ENCODE assay signal across 8 cellular contexts in genomic region chr19:21767065-21767800, GRCh38. TPM values are rescaled to one million over a fixed set of nuclear protein-coding genes. Genes with fewer than 3 reads are reported as not detected.
A peak's percentile ranks its signal among the peaks of the same experiment; 100 is the strongest.
DNase-seq lines count a peak whose midpoint lies in the region; FAIRE-seq and TF ChIP-seq lines count a peak whose summit lies in the region.

TSS of gene ZNF100 (minus strand) at chr19:21767579. CDS start at chr19:21767429, 150 bp downstream.

- H3K9me2 ChIP-seq in Loucy (replicated peaks; ENCODE audit: low read depth, low read length) = no peaks in the 10 kb centered on the region

- H3F3A ChIP-seq in Loucy (ENCODE audit: low read depth) = no peaks in the 10 kb centered on the region

- H3K9me3 Mint-ChIP-seq in nephron progenitor cell = peaks cover 71% of the 10 kb centered on the region
- no peaks in the 10 kb centered on the region for H3K9me3 Mint-ChIP-seq in stimulated activated naive CD8-positive, alpha-beta T cell treated with anti-CD3 and anti-CD28 coated beads, Interleukin-15, Interleukin-2, amounts not matched to agents 100 ng/mL and 50 ng/mL, for 24 hours

- H2AFZ ChIP-seq in Loucy (ENCODE audit: low read length) = peak within 1 kb of the TSS; percentile 80

- peaks cover 53% of the 10 kb centered on the region for H3K36me3 Mint-ChIP-seq in nephron progenitor cell (ENCODE audit: low read depth)
- peaks cover 41% of the 10 kb centered on the region for H3K36me3 Mint-ChIP-seq in stimulated activated naive CD8-positive, alpha-beta T cell treated with anti-CD3 and anti-CD28 coated beads, Interleukin-15, Interleukin-2, amounts not matched to agents 100 ng/mL and 50 ng/mL, for 24 hours (ENCODE audit: low read depth)

- no peaks in the 10 kb centered on the region for H3K27me3 ChIP-seq in Loucy (ENCODE audit: insufficient read depth, low read length, poor library complexity, severe bottlenecking)

- TF ChIP-seq POLR2A in H54 (IDR thresholded peaks at IDR 0.05; ENCODE audit: low read depth, low read length) = peak; percentile 25; the same call in 1 of the 2 replicates

- no peaks in the 10 kb centered on the region for H3K27me3 Mint-ChIP-seq in nephron progenitor cell (ENCODE audit: low read depth, poor library complexity)
- H3K27me3 Mint-ChIP-seq in stimulated activated naive CD8-positive, alpha-beta T cell treated with anti-CD3 and anti-CD28 coated beads, Interleukin-15, Interleukin-2, amounts not matched to agents 100 ng/mL and 50 ng/mL, for 24 hours = no peaks in the 10 kb centered on the region

- peak within 1 kb of the TSS; percentile 98 for H3K4me3 Mint-ChIP-seq in nephron progenitor cell
- H3K4me3 Mint-ChIP-seq in stimulated activated naive CD8-positive, alpha-beta T cell treated with anti-CD3 and anti-CD28 coated beads, Interleukin-15, Interleukin-2, amounts not matched to agents 100 ng/mL and 50 ng/mL, for 24 hours = peak within 1 kb of the TSS; percentile 99

- DNase-seq in ELF-1 (ENCODE audit: low read depth, low spot score) (peak; percentile 96), H54 (ENCODE audit: insufficient read length, low spot score) (peak; percentile 38), SHP77 (lab: John Stamatoyannopoulos, UW) (peak; percentile 84 to 91), fibroblast of villous mesenchyme (ENCODE audit: low read depth) (peak; percentile 89), nephron progenitor cell (peak; percentile 77)
- peak; percentile 79 for DNase-seq in activated effector memory CD4-positive, alpha-beta T cell treated with Interleukin-2 at 50 U/mL for 16 hours

- H3K36me3 ChIP-seq in Loucy (ENCODE audit: insufficient read depth, low read length) = peaks cover 18% of the 10 kb centered on the region

- peaks cover 28% of the 10 kb centered on the region for H3K4me1 ChIP-seq in Loucy (ENCODE audit: insufficient read depth, low read length, poor library complexity, severe bottlenecking)

- peaks cover 50% of the 10 kb centered on the region for H3K79me2 ChIP-seq in Loucy (ENCODE audit: insufficient read depth, low read length)

- H3K4me3 ChIP-seq in Loucy (ENCODE audit: low read length, poor library complexity, severe bottlenecking) (peak within 1 kb of the TSS; percentile 90), fibroblast of villous mesenchyme (ENCODE audit: low read depth, low read length) (peak within 1 kb of the TSS; percentile 94)

- peaks cover 14% of the 10 kb centered on the region for H4K20me1 ChIP-seq in Loucy (ENCODE audit: insufficient read depth, low read length, poor library complexity, severe bottlenecking)

- H3K4me2 ChIP-seq in Loucy (ENCODE audit: low read depth, low read length, poor library complexity, severe bottlenecking) = peak within 1 kb of the TSS; percentile 79

- no peaks in the 10 kb centered on the region for H3K9me3 ChIP-seq in Loucy (ENCODE audit: insufficient read depth, low read depth, low read length)

- H3K4me1 Mint-ChIP-seq in nephron progenitor cell = peaks cover 9% of the 10 kb centered on the region
- H3K4me1 Mint-ChIP-seq in stimulated activated naive CD8-positive, alpha-beta T cell treated with anti-CD3 and anti-CD28 coated beads, Interleukin-15, Interleukin-2, amounts not matched to agents 100 ng/mL and 50 ng/mL, for 24 hours (ENCODE audit: low read depth) = peaks cover 30% of the 10 kb centered on the region

- peak within 1 kb of the TSS; percentile 86 for H3K9ac ChIP-seq in Loucy (ENCODE audit: low read depth, low read length, poor library complexity, severe bottlenecking)

- peak; percentile 91 for FAIRE-seq in H54 (lab: Jason Lieb, UNC)

- TF ChIP-seq CTCF in Loucy (conservative IDR thresholded peaks at IDR 0.05; ENCODE audit: low read length) = no peak
- TF ChIP-seq CTCF in fibroblast of villous mesenchyme (IDR thresholded peaks at IDR 0.05; ENCODE audit: insufficient read depth, low read depth, low read length) = no peak
- TF ChIP-seq CTCF in nephron progenitor cell (IDR thresholded peaks at IDR 0.05) = no peak

- H3K27ac Mint-ChIP-seq in nephron progenitor cell = peak within 1 kb of the TSS; percentile 100
- peak within 1 kb of the TSS; percentile 86 for H3K27ac Mint-ChIP-seq in stimulated activated naive CD8-positive, alpha-beta T cell treated with anti-CD3 and anti-CD28 coated beads, Interleukin-15, Interleukin-2, amounts not matched to agents 100 ng/mL and 50 ng/mL, for 24 hours

RNA-seq across cellular contexts. Expression of gene ZNF100, which starts in this region (rescaled TPM):
- 2.3 and 5.6 TPM in 2 replicates for total RNA-seq in fibroblast of villous mesenchyme

Comparison
In these comparisons a context has a peak if more than half of its experiments do, and no peak if none do; other contexts are left out.
1. Peak in every context shown above with its lines: DNase-seq and H3K4me3 ChIP-seq.
2. DNase-seq: peak in every context shown above with its lines; median percentile 96 in ELF-1; 89 in fibroblast of villous mesenchyme; 88 in SHP77; 79 in activated effector memory CD4-positive, alpha-beta T cell treated with Interleukin-2 at 50 U/mL for 16 hours; 77 in nephron progenitor cell; 38 in H54.